Comparison of ENCODE assay signal across 14 cellular contexts in the genomic region with DNA sequence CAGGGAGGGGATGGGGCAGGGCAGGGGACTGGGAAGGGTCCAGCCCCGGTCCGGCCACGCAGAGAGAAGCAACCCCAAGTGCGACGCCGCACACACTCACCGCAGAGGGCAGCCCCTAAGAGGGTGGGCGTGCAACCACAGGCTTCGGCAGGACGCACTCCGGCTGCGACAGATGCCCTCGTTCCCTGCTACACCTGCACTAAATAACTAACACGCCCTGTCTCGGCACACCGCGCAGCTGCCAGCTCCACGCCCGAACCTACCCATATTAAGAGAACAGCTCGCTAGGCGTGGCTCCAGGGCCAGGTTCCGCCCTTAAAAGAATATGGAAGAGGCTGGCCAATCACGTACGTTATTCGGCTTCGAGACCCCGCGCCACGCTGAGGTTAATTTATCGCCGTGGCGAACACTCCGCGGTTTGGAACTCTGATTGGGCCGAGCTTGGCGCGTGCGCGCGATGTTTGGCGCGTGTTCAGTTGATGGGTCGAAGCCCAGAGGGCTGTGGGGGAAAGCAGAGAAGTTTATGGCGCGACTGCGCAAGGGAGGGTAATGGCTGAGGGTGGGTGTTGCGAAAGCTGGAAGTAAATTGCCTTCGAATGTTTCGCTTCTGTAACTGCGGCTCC.
"Had no signal": no experiment of that assay in that cellular context is flagged by ENCODE, and none has a peak within 500 bp of the region (broad histone marks: within the 10 kb centered on the region; RNA-seq: fewer than 3 reads in every experiment).

No MANE protein-coding gene starts in this region.

- ATAC-seq: activated CD4-positive, CD25-positive, alpha-beta regulatory T cell treated with anti-CD3 and anti-CD28 coated beads, Interleukin-2, amount 50 U/mL, for 24 hours; stimulated activated naive B cell treated with anti-CD40 and anti-IgM and Interleukin-4, amounts not matched to agents 10 μg/mL and 1 μg/mL and 100 μg/mL, for 72 hours; T-cell had no signal

- H3K4me3 ChIP-seq: prostate gland, sigmoid colon had no signal

- DNase-seq: activated naive CD8-positive, alpha-beta T cell treated with anti-CD3 and anti-CD28 coated beads for 36 hours; cerebellar nuclear complex; endodermal cell; erythroblast; occipital lobe; sigmoid colon; stimulated activated CD4-positive, alpha-beta T cell treated with anti-CD3 and anti-CD28 coated beads, Interleukin-12 subunit alpha, Interleukin-12 subunit beta, amount 100 ng/mL, for 4 hours; stimulated activated CD4-positive, alpha-beta T cell treated with anti-CD3 and anti-CD28 coated beads, Interleukin-2, amount 100 ng/mL, for 24 hours; stimulated activated naive B cell treated with anti-CD40 and anti-IgM and Interleukin-4, amounts not matched to agents 10 μg/mL and 1 μg/mL and 100 μg/mL, for 72 hours; T-cell; T1000; transverse colon had no signal

- H3K27me3 ChIP-seq: transverse colon had no signal

- H3K27ac ChIP-seq: prostate gland, sigmoid colon had no signal

- H3K4me1 ChIP-seq: prostate gland, sigmoid colon, transverse colon had no signal

- H3K9me3 ChIP-seq: prostate gland had no signal

- H3K36me3 ChIP-seq: prostate gland, sigmoid colon, transverse colon had no signal
